ENCODE assay signal across 1 cellular context in genomic region chr16:26802965-26803364, GRCh38.
TF ChIP-seq lines count a peak whose summit lies in the region.

No MANE protein-coding gene starts in this region.

TF ChIP-seq in K562, 482 proteins besides CTCF, POLR2A, EP300 and RAD21 (continued from another document):
- TF ChIP-seq ARID3B (CRISPR knock-in tag; IDR thresholded peaks at IDR 0.05; ENCODE audit: borderline replicate concordance) (no peak), SPI1 (IDR thresholded peaks at IDR 0.05; ENCODE audit: borderline replicate concordance, low read depth, low read length) (no peak), THRAP3 (IDR thresholded peaks at IDR 0.05; ENCODE audit: borderline replicate concordance) (no peak), NBN (IDR thresholded peaks at IDR 0.05; ENCODE audit: low read depth) (no peak)
